ENCODE assay signal across 9 cellular contexts in the genomic region with DNA sequence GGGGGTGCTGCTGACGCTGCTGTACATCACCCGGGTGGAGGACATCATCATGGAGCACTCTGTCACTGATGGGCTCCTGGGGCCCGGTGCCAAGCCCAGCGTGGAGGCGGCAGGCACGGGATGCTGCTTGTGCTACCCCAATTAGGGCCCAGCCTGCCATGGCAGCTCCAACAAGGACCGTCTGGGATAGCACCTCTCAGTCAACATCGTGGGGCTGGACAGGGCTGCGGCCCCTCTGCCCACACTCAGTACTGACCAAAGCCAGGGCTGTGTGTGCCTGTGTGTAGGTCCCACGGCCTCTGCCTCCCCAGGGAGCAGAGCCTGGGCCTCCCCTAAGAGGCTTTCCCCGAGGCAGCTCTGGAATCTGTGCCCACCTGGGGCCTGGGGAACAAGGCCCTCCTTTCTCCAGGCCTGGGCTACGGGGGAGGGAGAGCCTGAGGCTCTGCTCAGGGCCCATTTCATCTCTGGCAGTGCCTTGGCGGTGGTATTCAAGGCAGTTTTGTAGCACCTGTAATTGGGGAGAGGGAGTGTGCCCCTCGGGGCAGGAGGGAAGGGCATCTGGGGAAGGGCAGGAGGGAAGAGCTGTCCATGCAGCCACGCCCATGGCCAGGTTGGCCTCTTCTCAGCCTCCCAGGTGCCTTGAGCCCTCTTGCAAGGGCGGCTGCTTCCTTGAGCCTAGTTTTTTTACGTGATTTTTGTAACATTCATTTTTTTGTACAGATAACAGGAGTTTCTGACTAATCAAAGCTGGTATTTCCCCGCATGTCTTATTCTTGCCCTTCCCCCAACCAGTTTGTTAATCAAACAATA. TPM values are rescaled to one million over a fixed set of nuclear protein-coding genes. Genes with fewer than 3 reads are reported as not detected.
DNase-seq lines count a peak whose midpoint lies in the region; ATAC-seq and TF ChIP-seq lines count a peak whose summit lies in the region.
"Had no signal": no experiment of that assay in that cellular context is flagged by ENCODE, and none has a peak within 500 bp of the region (broad histone marks: within the 10 kb centered on the region; RNA-seq: fewer than 3 reads in every experiment).

No MANE protein-coding gene starts in this region.

- H4K91ac ChIP-seq in IMR-90 (ENCODE audit: insufficient read depth, low read depth, low read length), result no peak overlapping the region

- H2AK9ac ChIP-seq in IMR-90 (replicated peaks; ENCODE audit: low read depth, low read length, poor library complexity), result no peak overlapping the region

- no peak for DNase-seq in A673 (ENCODE audit: low spot score)
- DNase-seq in IMR-90, result no peak
- no peak for DNase-seq in NCI-H524 (lab: John Stamatoyannopoulos, UW)
- no peak for DNase-seq in NCI-H1105 (lab: John Stamatoyannopoulos, UW)
- DNase-seq in superior temporal gyrus (ENCODE audit: extremely low spot score), result no peak
- DNase-seq: NCI-H1105 treated with DMSO at 0.1 percent for 48 hours had no signal

- no peak overlapping the region for H3K4ac ChIP-seq in IMR-90 (ENCODE audit: low read depth, low read length)

- BruUV-seq in A673 (replicated peaks; lab: Mats Ljungman, UMichigan) (no TSS peak), IMR-90 (replicated peaks; lab: Mats Ljungman, UMichigan) (no TSS peak)

- H2BK15ac ChIP-seq in IMR-90 (ENCODE audit: low read depth, low read length), result no peak overlapping the region

- TF ChIP-seq POLR2A in IMR-90 (IDR thresholded peaks at IDR 0.05; ENCODE audit: low read depth, low read length), result no peak

- intact Hi-C loops in A673 (cut with micrococcal nuclease; ENCODE audit: unreplicated experiment) (loop anchor here (1.0 kb wide), 2 partner anchors 80 to 270 kb away; no protein-coding TSS in a partner anchor), IMR-90 (cut with micrococcal nuclease) (loop anchor here (1.0 kb wide), 2 partner anchors 94 to 99 kb away; no protein-coding TSS in a partner anchor)

- H3K27ac ChIP-seq in A673 (ENCODE audit: low read depth, low read length, poor library complexity, severe bottlenecking) (no peak overlapping the region), IMR-90 (ENCODE audit: insufficient read depth, low read length) (no peak overlapping the region), cingulate gyrus (ENCODE audit: low read depth, low read length) (peak overlapping the region; percentile 76)

- H3K14ac ChIP-seq in IMR-90 (replicated peaks; ENCODE audit: low read depth, low read length), result no peak overlapping the region

- H3K4me1 ChIP-seq in A673 (ENCODE audit: insufficient read depth, low read length, poor library complexity, severe bottlenecking) (no peaks in the 10 kb centered on the region), IMR-90 (ENCODE audit: control insufficient read depth, insufficient read depth, low read length) (no peaks in the 10 kb centered on the region), mucosa of stomach (ENCODE audit: control insufficient read depth, insufficient read depth, low read length) (peaks cover 19% of the 10 kb centered on the region)

- CTCF ChIA-PET in A673 (lab: Charles Lee) (interaction anchor here (0.6 to 1.8 kb wide), 6 partner anchors 99 to 545 kb away, joined by 3 to 16 read pairs (median 6); a partner anchor contains a TSS), IMR-90 (lab: Yijun Ruan, JAX) (interaction anchor here (0.6 to 1.3 kb wide), 5 partner anchors 8 to 468 kb away, joined by 3 to 5 read pairs (median 3); no protein-coding TSS in a partner anchor)

- H3K27me3 ChIP-seq in A673 (replicated peaks; ENCODE audit: insufficient read depth, low read depth, low read length, poor library complexity), result peaks cover 7% of the 10 kb centered on the region
- peaks cover 39% of the 10 kb centered on the region for H3K27me3 ChIP-seq in IMR-90 (ENCODE audit: control insufficient read depth, insufficient read depth, low read length)
- H3K27me3 ChIP-seq in mucosa of stomach (ENCODE audit: control insufficient read depth, insufficient read depth, low read length), result no peaks in the 10 kb centered on the region

- H3K36me3 ChIP-seq in A673 (ENCODE audit: insufficient read depth, low read length, poor library complexity, severe bottlenecking) (no peaks in the 10 kb centered on the region), IMR-90 (ENCODE audit: control insufficient read depth, insufficient read depth, low read length) (no peaks in the 10 kb centered on the region), mucosa of stomach (ENCODE audit: control insufficient read depth, insufficient read depth, low read length) (no peaks in the 10 kb centered on the region)

- WGBS in IMR-90 (ENCODE audit: extremely low coverage in 2 of 2, insufficient read length in 1 of 2), 2 experiments, result no CpG with 5 or more reads among the region's 18 CpGs

- POLR2A ChIA-PET in A673 (lab: Charles Lee; ENCODE audit: low non-redundant PET), result no interaction called here
- POLR2A ChIA-PET in IMR-90 (lab: Charles Lee; ENCODE audit: unreplicated experiment), result no interaction called here

- dilution Hi-C loops in IMR-90 (cut with HindIII; ENCODE audit: low sequenced_read_pairs, unreplicated experiment), result no loop called here

- no peak overlapping the region for H2BK5ac ChIP-seq in IMR-90 (ENCODE audit: low read depth, low read length, poor library complexity, severe bottlenecking)

- ATAC-seq in IMR-90 (ENCODE audit: low read depth), result no peak
- ATAC-seq in GM19023 (IDR thresholded peaks at IDR 0.05; ENCODE audit: unreplicated experiment), result no peak

- in situ Hi-C loops in IMR-90 (cut with MboI; ENCODE audit: low sequenced_read_pairs), result loop anchor here (10.0 to 25.0 kb wide), 2 partner anchors 272 to 405 kb away; no protein-coding TSS in a partner anchor

- H3K4me2 ChIP-seq in IMR-90 (ENCODE audit: low read depth, low read length), result no peak overlapping the region

- H2BK120ac ChIP-seq in IMR-90 (ENCODE audit: low read depth, low read length), result no peak overlapping the region

- H2BK20ac ChIP-seq in IMR-90 (ENCODE audit: low read depth, low read length), result no peak overlapping the region

- no peaks in the 10 kb centered on the region for H3K9me1 ChIP-seq in IMR-90 (ENCODE audit: insufficient read depth, low read length)

- H2AFZ ChIP-seq in IMR-90 (replicated peaks; ENCODE audit: low read length, poor library complexity), result peak overlapping the region; percentile 51

- H3K4me3 ChIP-seq in A673 (ENCODE audit: low read depth, low read length, poor library complexity, severe bottlenecking) (peak overlapping the region; percentile 29), IMR-90 (ENCODE audit: insufficient read depth, low read depth, low read length) (no peak overlapping the region), mucosa of stomach (ENCODE audit: low read length) (no peak overlapping the region)

- H3K9me3 ChIP-seq in A673 (ENCODE audit: low read depth, low read length, poor library complexity, severe bottlenecking) (no peaks in the 10 kb centered on the region), IMR-90 (ENCODE audit: control insufficient read depth, insufficient read depth, low read length) (no peaks in the 10 kb centered on the region), mucosa of stomach (ENCODE audit: control insufficient read depth, low read length) (no peaks in the 10 kb centered on the region)

- no peak overlapping the region for H4K5ac ChIP-seq in IMR-90 (ENCODE audit: low read depth, low read length)

- H2AK5ac ChIP-seq in IMR-90 (ENCODE audit: low read depth, low read length), result no peak overlapping the region

- TF ChIP-seq CTCF in A673 (conservative IDR thresholded peaks at IDR 0.05; ENCODE audit: low read depth, low read length) (no peak), IMR-90 (conservative IDR thresholded peaks at IDR 0.05; ENCODE audit: low read depth, low read length) (no peak)

- H3K23ac ChIP-seq in IMR-90 (ENCODE audit: low read depth, low read length), result no peak overlapping the region

- TF ChIP-seq RAD21 in IMR-90 (IDR thresholded peaks at IDR 0.05; ENCODE audit: low read length), result no peak

- no peak overlapping the region for H3K18ac ChIP-seq in IMR-90 (ENCODE audit: low read depth, low read length)

- H3K9ac ChIP-seq in IMR-90 (ENCODE audit: low read depth, low read length) (no peak overlapping the region), mucosa of stomach (ENCODE audit: low read length) (peak overlapping the region; percentile 25)

- H4K20me1 ChIP-seq in IMR-90 (ENCODE audit: insufficient read depth, low read length), result no peaks in the 10 kb centered on the region

- no peaks in the 10 kb centered on the region for H3K79me1 ChIP-seq in IMR-90 (ENCODE audit: low read depth in 1 of 2, low read length in 2 of 2)

- H4K8ac ChIP-seq in IMR-90 (ENCODE audit: low read depth in 2 of 2, low read length in 2 of 2), result no peak overlapping the region

- no peak overlapping the region for H3K56ac ChIP-seq in IMR-90 (ENCODE audit: extremely low read depth, insufficient read depth, low read length)

TF ChIP-seq in IMR-90, 13 proteins besides CTCF, POLR2A, EP300 and RAD21:
- TF ChIP-seq MAFK (IDR thresholded peaks at IDR 0.05; ENCODE audit: low read depth, low read length) (no peak), MAZ (IDR thresholded peaks at IDR 0.05; ENCODE audit: borderline replicate concordance, low read depth, low read length) (no peak), CEBPB (IDR thresholded peaks at IDR 0.05; ENCODE audit: low read depth, low read length) (no peak), CHD1 (IDR thresholded peaks at IDR 0.05; ENCODE audit: low read depth, low read length) (no peak), RFX5 (IDR thresholded peaks at IDR 0.05; ENCODE audit: low read depth, low read length) (no peak), RCOR1 (IDR thresholded peaks at IDR 0.05; ENCODE audit: insufficient replicate concordance, low read length) (no peak), FOS (IDR thresholded peaks at IDR 0.05; ENCODE audit: low read depth, low read length) (no peak)
- TF ChIP-seq, protein P1, sequence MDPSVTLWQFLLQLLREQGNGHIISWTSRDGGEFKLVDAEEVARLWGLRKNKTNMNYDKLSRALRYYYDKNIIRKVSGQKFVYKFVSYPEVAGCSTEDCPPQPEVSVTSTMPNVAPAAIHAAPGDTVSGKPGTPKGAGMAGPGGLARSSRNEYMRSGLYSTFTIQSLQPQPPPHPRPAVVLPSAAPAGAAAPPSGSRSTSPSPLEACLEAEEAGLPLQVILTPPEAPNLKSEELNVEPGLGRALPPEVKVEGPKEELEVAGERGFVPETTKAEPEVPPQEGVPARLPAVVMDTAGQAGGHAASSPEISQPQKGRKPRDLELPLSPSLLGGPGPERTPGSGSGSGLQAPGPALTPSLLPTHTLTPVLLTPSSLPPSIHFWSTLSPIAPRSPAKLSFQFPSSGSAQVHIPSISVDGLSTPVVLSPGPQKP (IDR thresholded peaks at IDR 0.05; ENCODE audit: borderline replicate concordance, low read depth, low read length), result no peak

RNA-seq across cellular contexts. Expression of a gene that starts 55.8 kb away (rescaled TPM):
- total RNA-seq in A673 (2021) (2.1 and 2.5 TPM in 2 replicates), IMR-90 (2012; rRNA removed) (not detected in 2 replicates)
- 0.07 and 0.48 TPM in 2 replicates for polyA plus RNA-seq in IMR-90 (2012; rRNA removed)
- polyA plus RNA-seq in IMR-90 (2012; cell fraction: cytosol; rRNA removed), result 0.13 TPM in 1 of 2 replicates, not detected in the other
- 0.08 and 0.19 TPM in 2 replicates for polyA plus RNA-seq in IMR-90 (2012; cell fraction: nucleus; rRNA removed; ENCODE audit: low replicate concordance)
